In the genomic region with DNA sequence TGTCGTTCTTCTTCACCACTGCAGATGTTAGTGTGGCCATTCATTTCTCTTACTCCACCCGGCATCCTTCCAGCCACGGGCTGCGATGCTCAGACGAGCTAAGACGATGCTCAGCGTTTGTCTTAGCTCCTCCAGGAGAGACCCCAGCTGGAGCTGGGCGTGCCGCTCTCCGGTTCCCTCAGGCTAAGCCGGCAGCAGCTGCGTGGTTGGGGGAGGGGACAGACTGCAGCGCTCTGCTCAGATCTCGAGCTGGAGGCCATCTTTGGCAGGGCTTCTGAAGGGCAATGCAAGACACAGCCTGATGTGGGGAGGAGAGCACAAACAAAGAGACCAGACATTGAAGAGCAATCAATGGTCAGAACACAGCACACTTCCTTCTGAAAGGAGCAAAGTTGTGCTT, we compare ENCODE assay signal across 9 cellular contexts. TPM values are rescaled to one million over a fixed set of nuclear protein-coding genes. Genes with fewer than 3 reads are reported as not detected.
DNase-seq lines count a peak whose midpoint lies in the region; ATAC-seq, FAIRE-seq and TF ChIP-seq lines count a peak whose summit lies in the region.
"Had no signal": no experiment of that assay in that cellular context is flagged by ENCODE, and none has a peak within 500 bp of the region (broad histone marks: within the 10 kb centered on the region; RNA-seq: fewer than 3 reads in every experiment).

No MANE protein-coding gene starts in this region.

- no peak for TF ChIP-seq RAD21 in SK-N-SH (IDR thresholded peaks at IDR 0.05; ENCODE audit: low read length)

- H3K9me2 ChIP-seq in SK-N-SH = peaks cover 5% of the 10 kb centered on the region; the same call in 1 of the 2 replicates

- H3K4me3 ChIP-seq in SK-N-SH (ENCODE audit: low read depth in 2 of 2, low read length in 1 of 2) = no peak overlapping the region

- no peaks in the 10 kb centered on the region for H3K79me2 ChIP-seq in SK-N-SH (ENCODE audit: insufficient read depth)

- ATAC-seq in SK-N-SH treated with all-trans-retinoic acid at 6 μM for 48 hours = no peak

- CTCF ChIA-PET in SK-N-SH (lab: Yijun Ruan, JAX) = interaction anchor here (1.0 to 1.1 kb wide), 3 partner anchors 10 to 364 kb away, joined by 3 to 5 read pairs (median 3); partner anchors contain the start of gene CNNM2

- no peaks in the 10 kb centered on the region for H3K9me3 ChIP-seq in SK-N-SH

- H3K4me1 ChIP-seq in SK-N-SH (ENCODE audit: control insufficient read depth in 1 of 2, insufficient read depth in 2 of 2, low read depth in 1 of 2, low read length in 1 of 2) = peaks cover 0 to 15% of the 10 kb centered on the region in 2 experiments; a peak in 2 of 4 replicates

- no peak for FAIRE-seq in urothelium cell line (lab: Jason Lieb, UNC)
- FAIRE-seq: GM18507 had no signal

- peaks cover 6% of the 10 kb centered on the region; the same call in 1 of the 2 replicates for H3K27me3 ChIP-seq in SK-N-SH (ENCODE audit: insufficient read depth)

- no peak overlapping the region for H3K9ac ChIP-seq in SK-N-SH

- no peaks in the 10 kb centered on the region for H3F3A ChIP-seq in SK-N-SH (replicated peaks; ENCODE audit: insufficient read depth)

- H3K27ac ChIP-seq in SK-N-SH (ENCODE audit: low read depth in 2 of 2, low read length in 1 of 2) = no peak overlapping the region

- TF ChIP-seq EP300 in SK-N-SH (IDR thresholded peaks at IDR 0.05; ENCODE audit: borderline replicate concordance in 1 of 2, low read depth in 1 of 2, low read length in 1 of 2) = no peak

- 54% methylated on average over 14 of the region's 14 CpGs for WGBS in SK-N-SH (ENCODE audit: low lambda C conversion rate)

- H2AFZ ChIP-seq in SK-N-SH (ENCODE audit: low read depth) = no peak overlapping the region

- POLR2A ChIA-PET in SK-N-SH (lab: Yijun Ruan, JAX) = interaction anchor here (0.6 kb wide), 1 partner anchor 89 kb away, joined by 3 read pairs; the partner anchor contains the start of gene NT5C2

- no peaks in the 10 kb centered on the region for H3K36me3 ChIP-seq in SK-N-SH (replicated peaks in 1 of 2; ENCODE audit: control insufficient read depth in 1 of 2, insufficient read depth in 2 of 2, low read length in 1 of 2)

- no peak overlapping the region for H3K4me2 ChIP-seq in SK-N-SH

- H4K20me1 ChIP-seq in SK-N-SH (ENCODE audit: insufficient read depth) = peaks cover 17% of the 10 kb centered on the region; the same call in 1 of the 2 replicates

- DNase-seq in SK-N-SH = peak; percentile 45
- DNase-seq in NCI-H526 (lab: John Stamatoyannopoulos, UW) = peak; percentile 57 to 80
- peak; percentile 18 for DNase-seq in fibroblast of the conjunctiva (ENCODE audit: low read depth)
- peak; percentile 25 for DNase-seq in urothelium cell line (ENCODE audit: low spot score)
- DNase-seq in AG20443 (ENCODE audit: low spot score) = no peak
- no peak for DNase-seq in stimulated activated CD4-positive, alpha-beta T cell treated with anti-CD3 and anti-CD28 coated beads, Interleukin-15, amount 100 ng/mL, for 24 hours
- DNase-seq in hepatic stellate cell (ENCODE audit: low spot score) = no peak

- no peak for TF ChIP-seq CTCF in SK-N-SH (IDR thresholded peaks at IDR 0.05)

TF ChIP-seq in SK-N-SH, 30 proteins besides CTCF, POLR2A, EP300 and RAD21:
- no peak for TF ChIP-seq NRF1 (IDR thresholded peaks at IDR 0.05; ENCODE audit: low read depth, low read length)
- TF ChIP-seq GABPA (IDR thresholded peaks at IDR 0.05; ENCODE audit: low read depth) = no peak
- TF ChIP-seq TCF12 (IDR thresholded peaks at IDR 0.05) = no peak

TF ChIP-seq in SK-N-SH treated with all-trans-retinoic acid at 6 μM for 48 hours, 23 proteins besides CTCF, POLR2A, EP300 and RAD21:
- TF ChIP-seq ZC3H10 (CRISPR knock-in tag; IDR thresholded peaks at IDR 0.05) = no peak
- no peak for TF ChIP-seq ZFP3 (CRISPR knock-in tag; IDR thresholded peaks at IDR 0.05)
- TF ChIP-seq ARNTL (CRISPR knock-in tag; IDR thresholded peaks at IDR 0.05; ENCODE audit: borderline replicate concordance, low read depth) = no peak
- no peak for TF ChIP-seq ESRRG (CRISPR knock-in tag; IDR thresholded peaks at IDR 0.05)
- no peak for TF ChIP-seq TCF4 (CRISPR knock-in tag; IDR thresholded peaks at IDR 0.05; ENCODE audit: borderline replicate concordance)
- no peak for TF ChIP-seq ZNF70 (CRISPR knock-in tag; IDR thresholded peaks at IDR 0.05)
- TF ChIP-seq ZFP30 (CRISPR knock-in tag; IDR thresholded peaks at IDR 0.05) = no peak
- no peak for TF ChIP-seq BACH2 (CRISPR knock-in tag; IDR thresholded peaks at IDR 0.05; ENCODE audit: borderline replicate concordance)
- no peak for TF ChIP-seq RARB (CRISPR knock-in tag; IDR thresholded peaks at IDR 0.05)
- TF ChIP-seq SNAI2 (CRISPR knock-in tag; IDR thresholded peaks at IDR 0.05) = no peak
- TF ChIP-seq CREB5 (CRISPR knock-in tag; IDR thresholded peaks at IDR 0.05; ENCODE audit: low read depth) = no peak
TF ChIP-seq in SK-N-SH treated with all-trans-retinoic acid at 6 μM for 48 hours: peak in this region for 0.

RNA-seq across cellular contexts. Expression of gene INA, which starts 4.8 kb away (rescaled TPM):
- polyA plus RNA-seq in SK-N-SH (2012; rRNA removed) = 4.8 and 5.4 TPM in 2 replicates
- polyA plus RNA-seq in SK-N-SH (2012; cell fraction: cytosol; rRNA removed) = 5.3 and 6.9 TPM in 2 replicates
- 3.2 and 3.4 TPM in 2 replicates for polyA plus RNA-seq in SK-N-SH (2012; cell fraction: nucleus; rRNA removed)

RNA-seq across cellular contexts. Expression of gene RPEL1, which starts 36.1 kb away (rescaled TPM):
- polyA plus RNA-seq in SK-N-SH (2012; rRNA removed) = 0.08 TPM in 1 of 2 replicates, not detected in the other
- 0.13 and 0.20 TPM in 2 replicates for polyA plus RNA-seq in SK-N-SH (2012; cell fraction: cytosol; rRNA removed)
- 0.05 and 0.16 TPM in 2 replicates for polyA plus RNA-seq in SK-N-SH (2012; cell fraction: nucleus; rRNA removed)

Comparison
In these comparisons a context has a peak if more than half of its experiments do, and no peak if none do; other contexts are left out.
1. DNase-seq: peak in SK-N-SH (single experiment), NCI-H526 (2 of 2), fibroblast of the conjunctiva (single experiment) and urothelium cell line (single experiment); none in AG20443 (single experiment), stimulated activated CD4-positive, alpha-beta T cell treated with anti-CD3 and anti-CD28 coated beads, Interleukin-15, amount 100 ng/mL, for 24 hours (single experiment) and hepatic stellate cell (single experiment).